In the genomic region with DNA sequence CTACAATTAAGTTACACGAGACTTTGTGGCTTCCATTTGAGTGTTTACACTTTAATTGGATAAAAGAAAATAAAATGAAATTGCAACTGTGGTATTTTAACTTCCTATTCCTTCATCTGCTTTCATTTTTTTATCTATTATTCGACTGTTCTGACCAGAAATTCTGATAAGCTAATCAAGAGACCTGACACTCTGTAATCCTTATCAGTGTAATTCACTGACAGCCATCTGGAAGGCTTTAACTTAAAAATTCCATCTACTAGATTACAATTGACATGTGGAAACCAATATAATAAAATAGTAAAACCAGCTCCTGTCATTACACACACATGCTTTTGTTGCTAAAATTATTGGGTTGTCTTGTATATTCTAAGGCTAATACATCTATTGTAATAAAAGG, we compare ENCODE assay signal across 21 cellular contexts. TPM values are rescaled to one million over a fixed set of nuclear protein-coding genes. Genes with fewer than 3 reads are reported as not detected.
"Had no signal": no experiment of that assay in that cellular context is flagged by ENCODE, and none has a peak within 500 bp of the region (broad histone marks: within the 10 kb centered on the region; RNA-seq: fewer than 3 reads in every experiment).

No MANE protein-coding gene starts in this region.

- H3K9me3 ChIP-seq: ovary, psoas muscle, stomach, upper lobe of left lung had no signal

- H3K4me1 ChIP-seq: psoas muscle, upper lobe of left lung had no signal

- H3K36me3 ChIP-seq: ovary, stomach, upper lobe of left lung had no signal

- H3K27ac ChIP-seq: ovary, psoas muscle, skin epidermis, stomach, upper lobe of left lung had no signal

- H3K27me3 ChIP-seq: ovary, stomach, upper lobe of left lung had no signal

- H3K4me3 ChIP-seq: ovary, psoas muscle, skin epidermis, stomach, upper lobe of left lung had no signal

- DNase-seq: activated B cell treated with CpG ODN at 0.5 μM for 24 hours; activated CD4-positive, alpha-beta memory T cell treated with anti-CD3 and anti-CD28 coated beads, Interleukin-2, amount 10 ng/mL, durations not matched to agents 7 days and 5 days; activated CD4-positive, alpha-beta T cell treated with anti-CD3 and anti-CD28 coated beads for 48 hours; activated CD8-positive, alpha-beta memory T cell treated with anti-CD3 and anti-CD28 coated beads, Interleukin-2, amount 10 ng/mL, durations not matched to agents 7 days and 5 days; activated naive CD8-positive, alpha-beta T cell treated with anti-CD3 and anti-CD28 coated beads for 36 hours; amniotic stem cell; foreskin melanocyte; glutamatergic neuron; immature natural killer cell; kidney glomerular epithelial cell; mesenchymal stem cell; naive thymus-derived CD8-positive, alpha-beta T cell; ovary; psoas muscle; right cardiac atrium; stimulated activated CD4-positive, alpha-beta T cell treated with anti-CD3 and anti-CD28 coated beads, Interleukin-2, amount 100 ng/mL, for 48 hours; stomach; upper lobe of left lung had no signal

- ATAC-seq: activated CD8-positive, alpha-beta memory T cell treated with anti-CD3 and anti-CD28 coated beads, Interleukin-2, amount 10 ng/mL, durations not matched to agents 7 days and 5 days; naive thymus-derived CD8-positive, alpha-beta T cell; psoas muscle; right cardiac atrium had no signal

RNA-seq across cellular contexts. Expression of a gene that starts 20.9 kb away (rescaled TPM):
- total RNA-seq: activated B cell treated with CpG ODN at 0.5 μM for 24 hours; activated CD4-positive, alpha-beta memory T cell treated with anti-CD3 and anti-CD28 coated beads, Interleukin-2, amount 10 ng/mL, durations not matched to agents 7 days and 5 days; activated CD8-positive, alpha-beta memory T cell treated with anti-CD3 and anti-CD28 coated beads, Interleukin-2, amount 10 ng/mL, durations not matched to agents 7 days and 5 days; activated naive CD8-positive, alpha-beta T cell treated with anti-CD3 and anti-CD28 coated beads for 36 hours; dermis microvascular lymphatic vessel endothelial cell; epithelial cell of proximal tubule had no signal
- polyA plus RNA-seq: immature natural killer cell; naive thymus-derived CD8-positive, alpha-beta T cell; stomach had no signal

RNA-seq across cellular contexts. Expression of a gene that starts 59.2 kb away (rescaled TPM):
- total RNA-seq: activated CD4-positive, alpha-beta memory T cell treated with anti-CD3 and anti-CD28 coated beads, Interleukin-2, amount 10 ng/mL, durations not matched to agents 7 days and 5 days; activated CD8-positive, alpha-beta memory T cell treated with anti-CD3 and anti-CD28 coated beads, Interleukin-2, amount 10 ng/mL, durations not matched to agents 7 days and 5 days; activated naive CD8-positive, alpha-beta T cell treated with anti-CD3 and anti-CD28 coated beads for 36 hours; dermis microvascular lymphatic vessel endothelial cell; naive thymus-derived CD8-positive, alpha-beta T cell had no signal
- polyA plus RNA-seq: naive thymus-derived CD8-positive, alpha-beta T cell had no signal
